ENCODE assay signal across 1 cellular context in the genomic region with DNA sequence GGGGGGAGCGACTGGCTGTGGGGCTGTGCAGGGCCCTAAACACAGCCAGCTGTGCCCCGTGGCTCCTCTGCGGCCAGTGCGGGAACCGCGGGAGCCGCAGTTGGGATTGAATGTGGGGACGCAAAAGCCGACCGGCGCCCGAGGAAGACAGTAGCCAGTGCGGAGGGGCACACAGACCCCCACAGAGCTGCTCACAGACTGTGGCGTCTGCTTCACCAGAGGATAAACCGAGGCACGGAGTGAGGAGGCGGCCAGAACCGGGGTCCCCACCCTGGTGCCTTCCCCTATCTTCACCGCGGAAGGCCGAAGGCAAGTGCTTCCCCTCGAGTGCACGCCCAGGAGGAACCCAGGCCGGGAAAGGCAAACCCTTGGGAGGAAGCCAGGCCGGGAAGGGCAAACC.
TF ChIP-seq lines count a peak whose summit lies in the region.

No MANE protein-coding gene starts in this region.

TF ChIP-seq in HepG2, 621 proteins besides CTCF, POLR2A, EP300 and RAD21:
- TF ChIP-seq, protein P1, sequence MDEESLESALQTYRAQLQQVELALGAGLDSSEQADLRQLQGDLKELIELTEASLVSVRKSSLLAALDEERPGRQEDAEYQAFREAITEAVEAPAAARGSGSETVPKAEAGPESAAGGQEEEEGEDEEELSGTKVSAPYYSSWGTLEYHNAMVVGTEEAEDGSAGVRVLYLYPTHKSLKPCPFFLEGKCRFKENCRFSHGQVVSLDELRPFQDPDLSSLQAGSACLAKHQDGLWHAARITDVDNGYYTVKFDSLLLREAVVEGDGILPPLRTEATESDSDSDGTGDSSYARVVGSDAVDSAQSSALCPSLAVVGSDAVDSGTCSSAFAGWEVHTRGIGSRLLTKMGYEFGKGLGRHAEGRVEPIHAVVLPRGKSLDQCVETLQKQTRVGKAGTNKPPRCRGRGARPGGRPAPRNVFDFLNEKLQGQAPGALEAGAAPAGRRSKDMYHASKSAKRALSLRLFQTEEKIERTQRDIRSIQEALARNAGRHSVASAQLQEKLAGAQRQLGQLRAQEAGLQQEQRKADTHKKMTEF (CRISPR knock-in tag; IDR thresholded peaks at IDR 0.05): no peak
- TF ChIP-seq, protein P2, sequence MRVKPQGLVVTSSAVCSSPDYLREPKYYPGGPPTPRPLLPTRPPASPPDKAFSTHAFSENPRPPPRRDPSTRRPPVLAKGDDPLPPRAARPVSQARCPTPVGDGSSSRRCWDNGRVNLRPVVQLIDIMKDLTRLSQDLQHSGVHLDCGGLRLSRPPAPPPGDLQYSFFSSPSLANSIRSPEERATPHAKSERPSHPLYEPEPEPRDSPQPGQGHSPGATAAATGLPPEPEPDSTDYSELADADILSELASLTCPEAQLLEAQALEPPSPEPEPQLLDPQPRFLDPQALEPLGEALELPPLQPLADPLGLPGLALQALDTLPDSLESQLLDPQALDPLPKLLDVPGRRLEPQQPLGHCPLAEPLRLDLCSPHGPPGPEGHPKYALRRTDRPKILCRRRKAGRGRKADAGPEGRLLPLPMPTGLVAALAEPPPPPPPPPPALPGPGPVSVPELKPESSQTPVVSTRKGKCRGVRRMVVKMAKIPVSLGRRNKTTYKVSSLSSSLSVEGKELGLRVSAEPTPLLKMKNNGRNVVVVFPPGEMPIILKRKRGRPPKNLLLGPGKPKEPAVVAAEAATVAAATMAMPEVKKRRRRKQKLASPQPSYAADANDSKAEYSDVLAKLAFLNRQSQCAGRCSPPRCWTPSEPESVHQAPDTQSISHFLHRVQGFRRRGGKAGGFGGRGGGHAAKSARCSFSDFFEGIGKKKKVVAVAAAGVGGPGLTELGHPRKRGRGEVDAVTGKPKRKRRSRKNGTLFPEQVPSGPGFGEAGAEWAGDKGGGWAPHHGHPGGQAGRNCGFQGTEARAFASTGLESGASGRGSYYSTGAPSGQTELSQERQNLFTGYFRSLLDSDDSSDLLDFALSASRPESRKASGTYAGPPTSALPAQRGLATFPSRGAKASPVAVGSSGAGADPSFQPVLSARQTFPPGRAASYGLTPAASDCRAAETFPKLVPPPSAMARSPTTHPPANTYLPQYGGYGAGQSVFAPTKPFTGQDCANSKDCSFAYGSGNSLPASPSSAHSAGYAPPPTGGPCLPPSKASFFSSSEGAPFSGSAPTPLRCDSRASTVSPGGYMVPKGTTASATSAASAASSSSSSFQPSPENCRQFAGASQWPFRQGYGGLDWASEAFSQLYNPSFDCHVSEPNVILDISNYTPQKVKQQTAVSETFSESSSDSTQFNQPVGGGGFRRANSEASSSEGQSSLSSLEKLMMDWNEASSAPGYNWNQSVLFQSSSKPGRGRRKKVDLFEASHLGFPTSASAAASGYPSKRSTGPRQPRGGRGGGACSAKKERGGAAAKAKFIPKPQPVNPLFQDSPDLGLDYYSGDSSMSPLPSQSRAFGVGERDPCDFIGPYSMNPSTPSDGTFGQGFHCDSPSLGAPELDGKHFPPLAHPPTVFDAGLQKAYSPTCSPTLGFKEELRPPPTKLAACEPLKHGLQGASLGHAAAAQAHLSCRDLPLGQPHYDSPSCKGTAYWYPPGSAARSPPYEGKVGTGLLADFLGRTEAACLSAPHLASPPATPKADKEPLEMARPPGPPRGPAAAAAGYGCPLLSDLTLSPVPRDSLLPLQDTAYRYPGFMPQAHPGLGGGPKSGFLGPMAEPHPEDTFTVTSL (CRISPR knock-in tag; IDR thresholded peaks at IDR 0.05; ENCODE audit: borderline replicate concordance): no peak
- TF ChIP-seq DNMT1 (CRISPR knock-in tag; IDR thresholded peaks at IDR 0.05): no peak
- TF ChIP-seq GATA4 (IDR thresholded peaks at IDR 0.05; ENCODE audit: borderline replicate concordance, low read depth): no peak
- TF ChIP-seq ZNF777 (CRISPR knock-in tag; IDR thresholded peaks at IDR 0.05): no peak
- TF ChIP-seq, protein P3, sequence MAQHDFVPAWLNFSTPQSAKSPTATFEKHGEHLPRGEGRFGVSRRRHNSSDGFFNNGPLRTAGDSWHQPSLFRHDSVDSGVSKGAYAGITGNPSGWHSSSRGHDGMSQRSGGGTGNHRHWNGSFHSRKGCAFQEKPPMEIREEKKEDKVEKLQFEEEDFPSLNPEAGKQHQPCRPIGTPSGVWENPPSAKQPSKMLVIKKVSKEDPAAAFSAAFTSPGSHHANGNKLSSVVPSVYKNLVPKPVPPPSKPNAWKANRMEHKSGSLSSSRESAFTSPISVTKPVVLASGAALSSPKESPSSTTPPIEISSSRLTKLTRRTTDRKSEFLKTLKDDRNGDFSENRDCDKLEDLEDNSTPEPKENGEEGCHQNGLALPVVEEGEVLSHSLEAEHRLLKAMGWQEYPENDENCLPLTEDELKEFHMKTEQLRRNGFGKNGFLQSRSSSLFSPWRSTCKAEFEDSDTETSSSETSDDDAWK (CRISPR knock-in tag; IDR thresholded peaks at IDR 0.05): no peak
- no peak for TF ChIP-seq ZNF264 (CRISPR knock-in tag; IDR thresholded peaks at IDR 0.05)
- no peak for TF ChIP-seq SMAD1 (CRISPR knock-in tag; IDR thresholded peaks at IDR 0.05; ENCODE audit: borderline replicate concordance, low read depth)
TF ChIP-seq in HepG2: peak in this region for 0.
